1 cellular context compared by ENCODE assay signal in genomic region chr17:17819111-17819510, GRCh38.
TF ChIP-seq lines count a peak whose summit lies in the region.

No MANE protein-coding gene starts in this region.

TF ChIP-seq in WTC11, 78 proteins besides CTCF, POLR2A, EP300 and RAD21 (continued from another document):
- TF ChIP-seq MLX (CRISPR knock-in tag; IDR thresholded peaks at IDR 0.05) (no peak), E2F4 (CRISPR knock-in tag; IDR thresholded peaks at IDR 0.05; ENCODE audit: borderline replicate concordance, low read depth) (no peak), HMGA2 (CRISPR knock-in tag; IDR thresholded peaks at IDR 0.05) (no peak), TEAD4 (CRISPR knock-in tag; IDR thresholded peaks at IDR 0.05) (no peak), ZNF423 (CRISPR knock-in tag; IDR thresholded peaks at IDR 0.05) (no peak), ZMAT4 (CRISPR knock-in tag; IDR thresholded peaks at IDR 0.05) (no peak), ATF1 (CRISPR knock-in tag; IDR thresholded peaks at IDR 0.05) (no peak)
